In the genomic region with DNA sequence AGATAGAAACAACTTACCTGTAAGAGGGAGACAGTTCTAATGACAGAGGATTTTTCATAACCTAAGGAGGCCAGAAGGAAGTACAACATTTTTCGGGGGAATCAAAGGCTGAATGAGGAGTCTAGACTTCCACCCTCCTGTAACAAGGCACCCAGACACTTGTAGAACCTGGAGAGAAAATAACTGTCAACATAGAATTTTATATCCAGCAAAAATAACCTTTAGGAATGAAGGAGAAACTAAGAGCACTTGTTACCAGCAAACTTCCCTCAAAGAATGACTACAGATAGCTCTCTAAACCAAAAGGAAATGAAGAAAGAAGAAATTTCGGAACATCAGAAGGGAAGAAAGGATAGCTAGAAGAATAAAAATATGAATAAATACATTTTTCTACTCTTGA, we compare ENCODE assay signal across 2 cellular contexts.
TF ChIP-seq lines count a peak whose summit lies in the region.

No MANE protein-coding gene starts in this region.

TF ChIP-seq in HepG2, 621 proteins besides CTCF, POLR2A, EP300 and RAD21:
- TF ChIP-seq, protein P1, sequence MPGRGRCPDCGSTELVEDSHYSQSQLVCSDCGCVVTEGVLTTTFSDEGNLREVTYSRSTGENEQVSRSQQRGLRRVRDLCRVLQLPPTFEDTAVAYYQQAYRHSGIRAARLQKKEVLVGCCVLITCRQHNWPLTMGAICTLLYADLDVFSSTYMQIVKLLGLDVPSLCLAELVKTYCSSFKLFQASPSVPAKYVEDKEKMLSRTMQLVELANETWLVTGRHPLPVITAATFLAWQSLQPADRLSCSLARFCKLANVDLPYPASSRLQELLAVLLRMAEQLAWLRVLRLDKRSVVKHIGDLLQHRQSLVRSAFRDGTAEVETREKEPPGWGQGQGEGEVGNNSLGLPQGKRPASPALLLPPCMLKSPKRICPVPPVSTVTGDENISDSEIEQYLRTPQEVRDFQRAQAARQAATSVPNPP (CRISPR knock-in tag; IDR thresholded peaks at IDR 0.05) = no peak
- 0 out of 2 replicates have a peak, but pooled peaks have one; percentile 27 for TF ChIP-seq ZFP1 (CRISPR knock-in tag; IDR thresholded peaks at IDR 0.05)

TF ChIP-seq in K562, 482 proteins besides CTCF, POLR2A, EP300 and RAD21:
- TF ChIP-seq ZFP1 (CRISPR knock-in tag; IDR thresholded peaks at IDR 0.05) = peak; percentile 84
- TF ChIP-seq NFRKB (IDR thresholded peaks at IDR 0.05; ENCODE audit: low read depth) = no peak
